1 cellular context compared by ENCODE assay signal in genomic region chr7:152025077-152025936, GRCh38.
A peak's percentile ranks its signal among the peaks of the same experiment; 100 is the strongest.
TF ChIP-seq lines count a peak whose summit lies in the region.

Gene GALNT11, plus strand, starts transcription at chr7:152025674. Its CDS starts 68,554 bp downstream, at chr7:152094228.

TF ChIP-seq in K562, 482 proteins besides CTCF, POLR2A, EP300 and RAD21 (continued from another document):
- TF ChIP-seq ZNF449 (CRISPR knock-in tag; IDR thresholded peaks at IDR 0.05) (no peak), NCOA4 (IDR thresholded peaks at IDR 0.05; ENCODE audit: partially characterized antibody) (no peak), ZBTB5 (IDR thresholded peaks at IDR 0.05) (peak; percentile 54; the same call in 1 of the 2 replicates), CCAR2 (IDR thresholded peaks at IDR 0.05; ENCODE audit: low read depth, low read length) (no peak), RAD51 (IDR thresholded peaks at IDR 0.05; ENCODE audit: borderline replicate concordance, low read depth) (peak; percentile 42; the same call in 1 of the 2 replicates), TCF3 (CRISPR knock-in tag; IDR thresholded peaks at IDR 0.05) (0 out of 2 replicates have a peak, but pooled peaks have one; percentile 4), KHSRP (IDR thresholded peaks at IDR 0.05) (peak; percentile 59; the same call in 1 of the 2 replicates), ZNF644 (tag; IDR thresholded peaks at IDR 0.05; ENCODE audit: low read depth) (no peak), CEBPB (tag; IDR thresholded peaks at IDR 0.05) (peak; percentile 91), CCNT2 (IDR thresholded peaks at IDR 0.05; ENCODE audit: borderline replicate concordance, extremely low read depth, insufficient read length, low read depth, low read length) (peak; percentile 92), ZFX (CRISPR knock-in tag; IDR thresholded peaks at IDR 0.05) (peak; percentile 94), E2F6 (IDR thresholded peaks at IDR 0.05; ENCODE audit: borderline replicate concordance in 1 of 2, extremely low read depth in 1 of 2, insufficient read depth in 1 of 2, insufficient read length in 1 of 2, low read depth in 1 of 2, low read length in 1 of 2, poor library complexity in 1 of 2, severe bottlenecking in 1 of 2) (peak; percentile 87 to 88), ZNF197 (CRISPR knock-in tag; IDR thresholded peaks at IDR 0.05; ENCODE audit: low read depth) (no peak), EZH2 (IDR thresholded peaks at IDR 0.05; ENCODE audit: borderline replicate concordance, low read depth, low read length) (no peak), ZNF354B (CRISPR knock-in tag; IDR thresholded peaks at IDR 0.05) (no peak), ZNF23 (CRISPR knock-in tag; IDR thresholded peaks at IDR 0.05) (no peak), MXD1 (CRISPR knock-in tag; IDR thresholded peaks at IDR 0.05; ENCODE audit: borderline replicate concordance, poor library complexity, severe bottlenecking) (peak; percentile 23), HDAC2 (IDR thresholded peaks at IDR 0.05) (peak; percentile 95), ZNF512 (tag; IDR thresholded peaks at IDR 0.05) (peak; percentile 94), MAFK (IDR thresholded peaks at IDR 0.05; ENCODE audit: low read length) (no peak), ZNF592 (IDR thresholded peaks at IDR 0.05) (peak; percentile 66), RBM25 (IDR thresholded peaks at IDR 0.05; ENCODE audit: low read depth, low read length, severe bottlenecking) (no peak), ZNF124 (CRISPR knock-in tag; IDR thresholded peaks at IDR 0.05) (no peak), RBM14 (IDR thresholded peaks at IDR 0.05; ENCODE audit: borderline replicate concordance, insufficient read depth, low read depth, low read length) (no peak), ZNF175 (CRISPR knock-in tag; IDR thresholded peaks at IDR 0.05; ENCODE audit: low read depth) (peak; percentile 86; the same call in 1 of the 2 replicates), ZSCAN32 (CRISPR knock-in tag; IDR thresholded peaks at IDR 0.05) (no peak), UBTF (IDR thresholded peaks at IDR 0.05; ENCODE audit: borderline replicate concordance in 1 of 2, low read depth in 2 of 2, low read length in 2 of 2) (peak; percentile 88 to 97; a peak in 3 of 4 replicates), U2AF2 (optimal IDR thresholded peaks at IDR 0.05; ENCODE audit: low read depth, low read length) (no peak), FIP1L1 (IDR thresholded peaks at IDR 0.05; ENCODE audit: low read depth, low read length, poor library complexity, severe bottlenecking) (no peak), TCF15 (CRISPR knock-in tag; IDR thresholded peaks at IDR 0.05) (no peak), ZBTB43 (CRISPR knock-in tag; IDR thresholded peaks at IDR 0.05) (no peak), HDAC3 (IDR thresholded peaks at IDR 0.05; ENCODE audit: borderline replicate concordance, partially characterized antibody) (no peak), ZNF232 (CRISPR knock-in tag; IDR thresholded peaks at IDR 0.05) (no peak), MED1 (CRISPR knock-in tag; IDR thresholded peaks at IDR 0.05; ENCODE audit: borderline replicate concordance) (no peak), ZNF165 (CRISPR knock-in tag; IDR thresholded peaks at IDR 0.05; ENCODE audit: borderline replicate concordance) (0 out of 2 replicates have a peak, but pooled peaks have one; percentile 13), ZNF77 (CRISPR knock-in tag; IDR thresholded peaks at IDR 0.05) (no peak), ZNF707 (CRISPR knock-in tag; conservative IDR thresholded peaks at IDR 0.05) (no peak), EHMT2 (IDR thresholded peaks at IDR 0.05) (0 out of 2 replicates have a peak, but pooled peaks have one; percentile 34), NCOA6 (IDR thresholded peaks at IDR 0.05) (no peak), MTF1 (CRISPR knock-in tag; IDR thresholded peaks at IDR 0.05; ENCODE audit: borderline replicate concordance) (no peak), PTTG1 (tag; IDR thresholded peaks at IDR 0.05; ENCODE audit: low read depth) (no peak), HMBOX1 (IDR thresholded peaks at IDR 0.05) (no peak), E2F8 (IDR thresholded peaks at IDR 0.05; ENCODE audit: low read depth, partially characterized antibody) (no peak), FOXJ3 (CRISPR knock-in tag; IDR thresholded peaks at IDR 0.05) (no peak)
